In the genomic region with DNA sequence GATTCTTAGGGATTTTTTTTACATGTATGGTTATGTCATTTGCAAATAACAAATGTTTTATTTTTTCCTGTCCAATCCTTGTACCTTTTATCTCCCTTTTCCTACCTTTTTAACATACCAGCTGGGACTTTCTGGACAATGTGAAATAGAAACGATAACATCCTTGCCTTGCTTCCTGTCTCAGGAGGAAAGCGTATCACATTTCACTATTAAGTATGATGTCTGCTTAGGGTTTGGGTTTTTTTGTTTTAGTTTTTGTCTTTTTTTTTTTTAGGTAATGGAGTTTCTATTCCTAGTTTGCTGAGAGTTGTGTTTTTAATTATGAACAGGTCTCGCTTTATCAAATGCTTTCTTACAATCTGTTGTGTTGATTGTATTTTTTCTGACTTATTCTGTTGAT, we compare ENCODE assay signal across 1 cellular context.
TF ChIP-seq lines count a peak whose summit lies in the region.

No MANE protein-coding gene starts in this region.

TF ChIP-seq in K562, 482 proteins besides CTCF, POLR2A, EP300 and RAD21 (continued from another document):
- TF ChIP-seq, protein P1, sequence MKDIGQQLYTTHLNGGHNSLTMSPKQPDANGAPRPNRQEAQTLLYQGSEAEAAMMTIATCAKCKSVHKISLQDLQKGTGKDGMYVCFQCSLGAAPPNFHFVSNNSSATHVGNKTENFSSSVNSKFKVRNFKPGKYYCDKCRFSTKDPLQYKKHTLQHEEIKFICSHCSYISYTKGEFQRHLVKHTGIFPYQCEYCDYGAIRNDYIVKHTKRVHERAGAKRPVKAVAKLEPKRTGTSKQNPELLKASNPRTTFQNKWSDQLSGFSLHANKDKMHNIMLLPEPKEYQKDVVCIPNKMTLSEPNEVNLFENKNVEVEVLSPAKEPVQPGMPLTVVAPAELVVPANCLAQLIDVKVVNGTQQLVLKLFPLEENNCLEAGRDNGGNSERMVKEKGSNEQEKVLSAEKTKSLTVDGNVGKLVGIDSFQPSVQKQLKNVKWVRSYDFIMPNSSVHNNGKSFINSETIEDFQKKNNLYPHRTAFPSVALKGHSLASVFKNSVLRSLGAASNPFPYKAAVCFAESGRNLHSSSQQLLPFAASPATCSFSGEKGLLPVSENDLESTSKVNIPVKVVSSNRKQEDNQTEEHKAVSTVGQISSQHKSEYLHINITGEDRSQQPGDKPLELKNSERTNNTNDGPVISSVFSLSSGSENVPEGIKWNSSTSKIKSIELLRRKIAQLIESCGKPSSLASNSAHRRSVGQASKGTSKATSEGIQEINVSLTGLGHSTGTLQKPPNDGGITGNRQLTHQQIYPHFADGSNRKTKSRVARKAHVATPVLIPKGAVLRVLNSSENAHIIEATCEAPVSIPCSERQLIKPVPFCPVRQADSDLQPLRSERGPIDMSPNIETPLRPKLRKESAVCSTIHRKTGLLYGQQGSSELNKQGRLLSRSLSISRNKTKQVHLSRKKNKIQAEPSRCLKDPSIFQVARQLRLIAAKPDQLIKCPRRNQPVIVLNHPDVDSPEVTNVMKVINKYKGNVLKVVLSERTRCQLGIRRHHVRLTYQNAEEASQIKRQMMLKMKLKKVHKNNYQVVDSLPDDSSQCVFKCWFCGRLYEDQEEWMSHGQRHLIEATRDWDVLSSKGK (CRISPR knock-in tag; IDR thresholded peaks at IDR 0.05): no peak
- peak; percentile 41 for TF ChIP-seq DPF2 (IDR thresholded peaks at IDR 0.05)
- TF ChIP-seq, protein P2, sequence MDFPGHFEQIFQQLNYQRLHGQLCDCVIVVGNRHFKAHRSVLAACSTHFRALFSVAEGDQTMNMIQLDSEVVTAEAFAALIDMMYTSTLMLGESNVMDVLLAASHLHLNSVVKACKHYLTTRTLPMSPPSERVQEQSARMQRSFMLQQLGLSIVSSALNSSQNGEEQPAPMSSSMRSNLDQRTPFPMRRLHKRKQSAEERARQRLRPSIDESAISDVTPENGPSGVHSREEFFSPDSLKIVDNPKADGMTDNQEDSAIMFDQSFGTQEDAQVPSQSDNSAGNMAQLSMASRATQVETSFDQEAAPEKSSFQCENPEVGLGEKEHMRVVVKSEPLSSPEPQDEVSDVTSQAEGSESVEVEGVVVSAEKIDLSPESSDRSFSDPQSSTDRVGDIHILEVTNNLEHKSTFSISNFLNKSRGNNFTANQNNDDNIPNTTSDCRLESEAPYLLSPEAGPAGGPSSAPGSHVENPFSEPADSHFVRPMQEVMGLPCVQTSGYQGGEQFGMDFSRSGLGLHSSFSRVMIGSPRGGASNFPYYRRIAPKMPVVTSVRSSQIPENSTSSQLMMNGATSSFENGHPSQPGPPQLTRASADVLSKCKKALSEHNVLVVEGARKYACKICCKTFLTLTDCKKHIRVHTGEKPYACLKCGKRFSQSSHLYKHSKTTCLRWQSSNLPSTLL (IDR thresholded peaks at IDR 0.05): no peak
- TF ChIP-seq SNRNP70 (optimal IDR thresholded peaks at IDR 0.05; ENCODE audit: low read depth, low read length): no peak
- TF ChIP-seq CBFA2T3 (IDR thresholded peaks at IDR 0.05): peak; percentile 53
- 0 out of 2 replicates have a peak, but pooled peaks have one; percentile 20 for TF ChIP-seq NBN (IDR thresholded peaks at IDR 0.05; ENCODE audit: low read depth)
- TF ChIP-seq CBFA2T2 (conservative IDR thresholded peaks at IDR 0.05): peak; percentile 13; the same call in 1 of the 2 replicates
- no peak for TF ChIP-seq ZNF124 (CRISPR knock-in tag; IDR thresholded peaks at IDR 0.05)
- TF ChIP-seq ZNF282 (CRISPR knock-in tag; IDR thresholded peaks at IDR 0.05): no peak
- TF ChIP-seq ZNF436 (CRISPR knock-in tag; IDR thresholded peaks at IDR 0.05): no peak
- TF ChIP-seq, protein P3, sequence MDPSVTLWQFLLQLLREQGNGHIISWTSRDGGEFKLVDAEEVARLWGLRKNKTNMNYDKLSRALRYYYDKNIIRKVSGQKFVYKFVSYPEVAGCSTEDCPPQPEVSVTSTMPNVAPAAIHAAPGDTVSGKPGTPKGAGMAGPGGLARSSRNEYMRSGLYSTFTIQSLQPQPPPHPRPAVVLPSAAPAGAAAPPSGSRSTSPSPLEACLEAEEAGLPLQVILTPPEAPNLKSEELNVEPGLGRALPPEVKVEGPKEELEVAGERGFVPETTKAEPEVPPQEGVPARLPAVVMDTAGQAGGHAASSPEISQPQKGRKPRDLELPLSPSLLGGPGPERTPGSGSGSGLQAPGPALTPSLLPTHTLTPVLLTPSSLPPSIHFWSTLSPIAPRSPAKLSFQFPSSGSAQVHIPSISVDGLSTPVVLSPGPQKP (CRISPR knock-in tag; IDR thresholded peaks at IDR 0.05): no peak
- no peak for TF ChIP-seq PHF21A (IDR thresholded peaks at IDR 0.05; ENCODE audit: borderline replicate concordance, low read depth)
- TF ChIP-seq KHSRP (IDR thresholded peaks at IDR 0.05): no peak
- TF ChIP-seq, protein P4, sequence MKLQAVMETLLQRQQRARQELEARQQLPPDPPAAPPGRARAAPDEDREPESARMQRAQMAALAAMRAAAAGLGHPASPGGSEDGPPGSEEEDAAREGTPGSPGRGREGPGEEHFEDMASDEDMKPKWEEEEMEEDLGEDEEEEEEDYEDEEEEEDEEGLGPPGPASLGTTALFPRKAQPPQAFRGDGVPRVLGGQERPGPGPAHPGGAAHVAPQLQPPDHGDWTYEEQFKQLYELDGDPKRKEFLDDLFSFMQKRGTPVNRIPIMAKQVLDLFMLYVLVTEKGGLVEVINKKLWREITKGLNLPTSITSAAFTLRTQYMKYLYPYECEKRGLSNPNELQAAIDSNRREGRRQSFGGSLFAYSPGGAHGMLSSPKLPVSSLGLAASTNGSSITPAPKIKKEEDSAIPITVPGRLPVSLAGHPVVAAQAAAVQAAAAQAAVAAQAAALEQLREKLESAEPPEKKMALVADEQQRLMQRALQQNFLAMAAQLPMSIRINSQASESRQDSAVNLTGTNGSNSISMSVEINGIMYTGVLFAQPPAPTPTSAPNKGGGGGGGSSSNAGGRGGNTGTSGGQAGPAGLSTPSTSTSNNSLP (IDR thresholded peaks at IDR 0.05; ENCODE audit: borderline replicate concordance, low read depth, low read length): no peak
- TF ChIP-seq PHTF2 (CRISPR knock-in tag; IDR thresholded peaks at IDR 0.05): no peak
- TF ChIP-seq, protein P5, sequence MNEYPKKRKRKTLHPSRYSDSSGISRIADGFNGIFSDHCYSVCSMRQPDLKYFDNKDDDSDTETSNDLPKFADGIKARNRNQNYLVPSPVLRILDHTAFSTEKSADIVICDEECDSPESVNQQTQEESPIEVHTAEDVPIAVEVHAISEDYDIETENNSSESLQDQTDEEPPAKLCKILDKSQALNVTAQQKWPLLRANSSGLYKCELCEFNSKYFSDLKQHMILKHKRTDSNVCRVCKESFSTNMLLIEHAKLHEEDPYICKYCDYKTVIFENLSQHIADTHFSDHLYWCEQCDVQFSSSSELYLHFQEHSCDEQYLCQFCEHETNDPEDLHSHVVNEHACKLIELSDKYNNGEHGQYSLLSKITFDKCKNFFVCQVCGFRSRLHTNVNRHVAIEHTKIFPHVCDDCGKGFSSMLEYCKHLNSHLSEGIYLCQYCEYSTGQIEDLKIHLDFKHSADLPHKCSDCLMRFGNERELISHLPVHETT (CRISPR knock-in tag; conservative IDR thresholded peaks at IDR 0.05 in 1 of 2, IDR thresholded peaks at IDR 0.05 in 1 of 2): no peak
- 0 out of 2 replicates have a peak, but pooled peaks have one; percentile 18 for TF ChIP-seq SMARCA4 (IDR thresholded peaks at IDR 0.05)
- TF ChIP-seq ARID1B (IDR thresholded peaks at IDR 0.05): 0 out of 2 replicates have a peak, but pooled peaks have one; percentile 14
- no peak for TF ChIP-seq CBFB (CRISPR knock-in tag; IDR thresholded peaks at IDR 0.05)
- TF ChIP-seq, protein P6, sequence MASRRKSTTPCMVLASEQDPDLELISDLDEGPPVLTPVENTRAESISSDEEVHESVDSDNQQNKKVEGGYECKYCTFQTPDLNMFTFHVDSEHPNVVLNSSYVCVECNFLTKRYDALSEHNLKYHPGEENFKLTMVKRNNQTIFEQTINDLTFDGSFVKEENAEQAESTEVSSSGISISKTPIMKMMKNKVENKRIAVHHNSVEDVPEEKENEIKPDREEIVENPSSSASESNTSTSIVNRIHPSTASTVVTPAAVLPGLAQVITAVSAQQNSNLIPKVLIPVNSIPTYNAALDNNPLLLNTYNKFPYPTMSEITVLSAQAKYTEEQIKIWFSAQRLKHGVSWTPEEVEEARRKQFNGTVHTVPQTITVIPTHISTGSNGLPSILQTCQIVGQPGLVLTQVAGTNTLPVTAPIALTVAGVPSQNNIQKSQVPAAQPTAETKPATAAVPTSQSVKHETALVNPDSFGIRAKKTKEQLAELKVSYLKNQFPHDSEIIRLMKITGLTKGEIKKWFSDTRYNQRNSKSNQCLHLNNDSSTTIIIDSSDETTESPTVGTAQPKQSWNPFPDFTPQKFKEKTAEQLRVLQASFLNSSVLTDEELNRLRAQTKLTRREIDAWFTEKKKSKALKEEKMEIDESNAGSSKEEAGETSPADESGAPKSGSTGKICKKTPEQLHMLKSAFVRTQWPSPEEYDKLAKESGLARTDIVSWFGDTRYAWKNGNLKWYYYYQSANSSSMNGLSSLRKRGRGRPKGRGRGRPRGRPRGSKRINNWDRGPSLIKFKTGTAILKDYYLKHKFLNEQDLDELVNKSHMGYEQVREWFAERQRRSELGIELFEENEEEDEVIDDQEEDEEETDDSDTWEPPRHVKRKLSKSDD (conservative IDR thresholded peaks at IDR 0.05; ENCODE audit: low read length): no peak
- TF ChIP-seq, protein P7, sequence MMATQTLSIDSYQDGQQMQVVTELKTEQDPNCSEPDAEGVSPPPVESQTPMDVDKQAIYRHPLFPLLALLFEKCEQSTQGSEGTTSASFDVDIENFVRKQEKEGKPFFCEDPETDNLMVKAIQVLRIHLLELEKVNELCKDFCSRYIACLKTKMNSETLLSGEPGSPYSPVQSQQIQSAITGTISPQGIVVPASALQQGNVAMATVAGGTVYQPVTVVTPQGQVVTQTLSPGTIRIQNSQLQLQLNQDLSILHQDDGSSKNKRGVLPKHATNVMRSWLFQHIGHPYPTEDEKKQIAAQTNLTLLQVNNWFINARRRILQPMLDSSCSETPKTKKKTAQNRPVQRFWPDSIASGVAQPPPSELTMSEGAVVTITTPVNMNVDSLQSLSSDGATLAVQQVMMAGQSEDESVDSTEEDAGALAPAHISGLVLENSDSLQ (IDR thresholded peaks at IDR 0.05): no peak
- TF ChIP-seq ZNF263 (CRISPR knock-in tag; IDR thresholded peaks at IDR 0.05; ENCODE audit: borderline replicate concordance): no peak
- no peak for TF ChIP-seq TCF7 (IDR thresholded peaks at IDR 0.05; ENCODE audit: borderline replicate concordance)
- TF ChIP-seq ZNF780A (CRISPR knock-in tag; IDR thresholded peaks at IDR 0.05): no peak
